1 cellular context compared by ENCODE assay signal in genomic region chr1:233326319-233326994, GRCh38.
TF ChIP-seq lines count a peak whose summit lies in the region.

No MANE protein-coding gene starts in this region.

TF ChIP-seq in GM23338, 12 proteins besides CTCF, POLR2A, EP300 and RAD21 (continued from another document):
- TF ChIP-seq, protein P1, sequence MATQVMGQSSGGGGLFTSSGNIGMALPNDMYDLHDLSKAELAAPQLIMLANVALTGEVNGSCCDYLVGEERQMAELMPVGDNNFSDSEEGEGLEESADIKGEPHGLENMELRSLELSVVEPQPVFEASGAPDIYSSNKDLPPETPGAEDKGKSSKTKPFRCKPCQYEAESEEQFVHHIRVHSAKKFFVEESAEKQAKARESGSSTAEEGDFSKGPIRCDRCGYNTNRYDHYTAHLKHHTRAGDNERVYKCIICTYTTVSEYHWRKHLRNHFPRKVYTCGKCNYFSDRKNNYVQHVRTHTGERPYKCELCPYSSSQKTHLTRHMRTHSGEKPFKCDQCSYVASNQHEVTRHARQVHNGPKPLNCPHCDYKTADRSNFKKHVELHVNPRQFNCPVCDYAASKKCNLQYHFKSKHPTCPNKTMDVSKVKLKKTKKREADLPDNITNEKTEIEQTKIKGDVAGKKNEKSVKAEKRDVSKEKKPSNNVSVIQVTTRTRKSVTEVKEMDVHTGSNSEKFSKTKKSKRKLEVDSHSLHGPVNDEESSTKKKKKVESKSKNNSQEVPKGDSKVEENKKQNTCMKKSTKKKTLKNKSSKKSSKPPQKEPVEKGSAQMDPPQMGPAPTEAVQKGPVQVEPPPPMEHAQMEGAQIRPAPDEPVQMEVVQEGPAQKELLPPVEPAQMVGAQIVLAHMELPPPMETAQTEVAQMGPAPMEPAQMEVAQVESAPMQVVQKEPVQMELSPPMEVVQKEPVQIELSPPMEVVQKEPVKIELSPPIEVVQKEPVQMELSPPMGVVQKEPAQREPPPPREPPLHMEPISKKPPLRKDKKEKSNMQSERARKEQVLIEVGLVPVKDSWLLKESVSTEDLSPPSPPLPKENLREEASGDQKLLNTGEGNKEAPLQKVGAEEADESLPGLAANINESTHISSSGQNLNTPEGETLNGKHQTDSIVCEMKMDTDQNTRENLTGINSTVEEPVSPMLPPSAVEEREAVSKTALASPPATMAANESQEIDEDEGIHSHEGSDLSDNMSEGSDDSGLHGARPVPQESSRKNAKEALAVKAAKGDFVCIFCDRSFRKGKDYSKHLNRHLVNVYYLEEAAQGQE (IDR thresholded peaks at IDR 0.05; ENCODE audit: unreplicated experiment), result no peak
- TF ChIP-seq EZH2phosphoT487 (IDR thresholded peaks at IDR 0.05; ENCODE audit: unreplicated experiment), result no peak
- no peak for TF ChIP-seq ETS1 (IDR thresholded peaks at IDR 0.05)
- TF ChIP-seq ZNF114 (CRISPR knock-in tag; IDR thresholded peaks at IDR 0.05), result no peak
- TF ChIP-seq NANOG (IDR thresholded peaks at IDR 0.05; ENCODE audit: borderline replicate concordance), result no peak
- no peak for TF ChIP-seq POLR2AphosphoS5 (IDR thresholded peaks at IDR 0.05; ENCODE audit: low read depth)
TF ChIP-seq in GM23338: peak in this region for 0.
